In the genomic region with DNA sequence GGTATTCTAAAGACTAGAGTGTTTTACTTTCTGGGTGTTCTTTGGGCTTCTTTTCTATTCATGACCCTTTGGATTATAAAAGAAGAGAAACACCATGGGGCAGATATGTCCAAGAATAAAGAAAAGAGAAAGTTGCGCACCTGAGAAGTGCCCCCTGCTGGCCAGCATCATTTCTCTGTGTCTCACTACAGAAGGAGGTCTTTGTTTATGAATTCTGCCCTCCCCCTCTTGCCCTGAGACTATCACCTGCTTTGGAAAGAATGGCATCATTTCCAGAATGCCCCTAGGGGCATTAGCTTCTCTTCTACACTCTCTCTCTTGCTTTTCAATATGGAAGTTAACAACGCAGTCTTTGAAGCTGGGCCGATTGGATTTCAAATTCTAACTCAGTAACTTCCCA, we compare ENCODE assay signal across 10 cellular contexts. TPM values are rescaled to one million over a fixed set of nuclear protein-coding genes. Genes with fewer than 3 reads are reported as not detected.
A peak's percentile ranks its signal among the peaks of the same experiment; 100 is the strongest.
DNase-seq lines count a peak whose midpoint lies in the region; ATAC-seq and TF ChIP-seq lines count a peak whose summit lies in the region.
"Had no signal": no experiment of that assay in that cellular context is flagged by ENCODE, and none has a peak within 500 bp of the region (broad histone marks: within the 10 kb centered on the region; RNA-seq: fewer than 3 reads in every experiment).

No MANE protein-coding gene starts in this region.

- H3K27me3 Mint-ChIP-seq in activated naive CD4-positive, alpha-beta T cell treated with anti-CD3 and anti-CD28 coated beads, Interleukin-2, amount 10 ng/mL, durations not matched to agents 7 days and 5 days = peaks cover 22% of the 10 kb centered on the region
- no peaks in the 10 kb centered on the region for H3K27me3 Mint-ChIP-seq in mesothelial cell of epicardium (ENCODE audit: low read depth)
- H3K27me3 Mint-ChIP-seq in natural killer cell (ENCODE audit: low read depth in 2 of 2) = peaks cover 12 to 22% of the 10 kb centered on the region in 2 donors

- H3K27ac Mint-ChIP-seq in activated naive CD4-positive, alpha-beta T cell treated with anti-CD3 and anti-CD28 coated beads, Interleukin-2, amount 10 ng/mL, durations not matched to agents 7 days and 5 days = no peak overlapping the region
- H3K27ac Mint-ChIP-seq in mesothelial cell of epicardium (no peak overlapping the region), natural killer cell (no peak overlapping the region)

- H3K36me3 Mint-ChIP-seq in activated naive CD4-positive, alpha-beta T cell treated with anti-CD3 and anti-CD28 coated beads, Interleukin-2, amount 10 ng/mL, durations not matched to agents 7 days and 5 days = no peaks in the 10 kb centered on the region
- H3K36me3 Mint-ChIP-seq in mesothelial cell of epicardium = no peaks in the 10 kb centered on the region
- no peaks in the 10 kb centered on the region for H3K36me3 Mint-ChIP-seq in natural killer cell

- H3K4me3 Mint-ChIP-seq in activated naive CD4-positive, alpha-beta T cell treated with anti-CD3 and anti-CD28 coated beads, Interleukin-2, amount 10 ng/mL, durations not matched to agents 7 days and 5 days = no peak overlapping the region
- H3K4me3 Mint-ChIP-seq in mesothelial cell of epicardium = no peak overlapping the region
- H3K4me3 Mint-ChIP-seq in natural killer cell = no peak overlapping the region

- no peaks in the 10 kb centered on the region for H3K9me3 Mint-ChIP-seq in activated naive CD4-positive, alpha-beta T cell treated with anti-CD3 and anti-CD28 coated beads, Interleukin-2, amount 10 ng/mL, durations not matched to agents 7 days and 5 days
- no peaks in the 10 kb centered on the region for H3K9me3 Mint-ChIP-seq in mesothelial cell of epicardium
- H3K9me3 Mint-ChIP-seq in natural killer cell = no peaks in the 10 kb centered on the region

- POLR2A ChIA-PET in GM10248 (lab: Yijun Ruan, JAX) = no interaction called here

- CTCF ChIA-PET in GM10248 (lab: Yijun Ruan, JAX) = interaction anchor here (0.9 to 1.8 kb wide), 9 partner anchors 11 to 31 kb away, joined by 3 to 7 read pairs (median 4); no protein-coding TSS in a partner anchor
- CTCF ChIA-PET in activated naive CD4-positive, alpha-beta T cell treated with anti-CD3 and anti-CD28 coated beads, Interleukin-2, amount 10 ng/mL, durations not matched to agents 7 days and 5 days (lab: Charles Lee) = interaction anchor here (0.8 to 7.2 kb wide), 9 partner anchors 14 to 46 kb away, joined by 3 to 75 read pairs (median 4); no protein-coding TSS in a partner anchor

- DNase-seq in GM10248 (ENCODE audit: extremely low spot score) (no peak), mesothelial cell of epicardium (ENCODE audit: low spot score in 2 of 2, unreplicated experiment in 2 of 2) (no peak), natural killer cell (no peak), NCI-H2196 treated with DMSO at 0.1 percent for 48 hours (lab: John Stamatoyannopoulos, UW; ENCODE audit: unreplicated experiment) (no peak)
- peak; percentile 59 for DNase-seq in activated naive CD4-positive, alpha-beta T cell treated with anti-CD3 and anti-CD28 coated beads, Interleukin-2, amount 10 ng/mL, durations not matched to agents 7 days and 5 days
- DNase-seq: NCI-H1417 treated with DMSO at 0.1 percent for 48 hours, T1000 had no signal

- H3K4me1 Mint-ChIP-seq in activated naive CD4-positive, alpha-beta T cell treated with anti-CD3 and anti-CD28 coated beads, Interleukin-2, amount 10 ng/mL, durations not matched to agents 7 days and 5 days = no peaks in the 10 kb centered on the region
- H3K4me1 Mint-ChIP-seq in mesothelial cell of epicardium (no peaks in the 10 kb centered on the region), natural killer cell (no peaks in the 10 kb centered on the region)

- intact Hi-C loops in natural killer cell (cut with micrococcal nuclease) = no loop called here

- TF ChIP-seq CTCF in GM10248 (IDR thresholded peaks at IDR 0.05; ENCODE audit: control extremely low read depth, extremely low read depth, low read depth, missing control alignments) (peak; percentile 19), LNCAP (IDR thresholded peaks at IDR 0.05) (peak; percentile 66), mesothelial cell of epicardium (IDR thresholded peaks at IDR 0.05; ENCODE audit: unreplicated experiment) (peak; percentile 24), natural killer cell (IDR thresholded peaks at IDR 0.05) (no peak)

- ATAC-seq in natural killer cell (no peak), GM18867 (IDR thresholded peaks at IDR 0.05; ENCODE audit: unreplicated experiment) (no peak)
- ATAC-seq: left colon had no signal

RNA-seq across cellular contexts. Expression of a gene that starts 45.0 kb away (rescaled TPM):
- total RNA-seq in mesothelial cell of epicardium (0.54 to 1.0 TPM (median 0.80 TPM) in 3 replicates), natural killer cell (not detected)
